In genomic region chr7:100019908-100020307, GRCh38 we compare ENCODE assay signal across 20 cellular contexts. TPM values are rescaled to one million over a fixed set of nuclear protein-coding genes. Genes with fewer than 3 reads are reported as not detected.
DNase-seq lines count a peak whose midpoint lies in the region; ATAC-seq and TF ChIP-seq lines count a peak whose summit lies in the region.
"Had no signal": no experiment of that assay in that cellular context is flagged by ENCODE, and none has a peak within 500 bp of the region (broad histone marks: within the 10 kb centered on the region; RNA-seq: fewer than 3 reads in every experiment).

No MANE protein-coding gene starts in this region.

- H3K36me3 Mint-ChIP-seq in activated CD4-positive, alpha-beta memory T cell treated with anti-CD3 and anti-CD28 coated beads for 36 hours: peaks cover 33% of the 10 kb centered on the region
- peaks cover 47% of the 10 kb centered on the region for H3K36me3 Mint-ChIP-seq in activated CD4-positive, alpha-beta memory T cell treated with anti-CD3 and anti-CD28 coated beads, Interleukin-2, amount 10 ng/mL, durations not matched to agents 7 days and 5 days (ENCODE audit: low read depth)
- peaks cover 52% of the 10 kb centered on the region for H3K36me3 Mint-ChIP-seq in effector memory CD8-positive, alpha-beta T cell (ENCODE audit: insufficient read depth)
- peaks cover 26% of the 10 kb centered on the region for H3K36me3 Mint-ChIP-seq in osteocyte (ENCODE audit: unreplicated experiment)

- no peaks in the 10 kb centered on the region for H3K9me3 Mint-ChIP-seq in activated CD4-positive, alpha-beta memory T cell treated with anti-CD3 and anti-CD28 coated beads for 36 hours
- no peaks in the 10 kb centered on the region for H3K9me3 Mint-ChIP-seq in activated CD4-positive, alpha-beta memory T cell treated with anti-CD3 and anti-CD28 coated beads, Interleukin-2, amount 10 ng/mL, durations not matched to agents 7 days and 5 days
- no peaks in the 10 kb centered on the region for H3K9me3 Mint-ChIP-seq in effector memory CD8-positive, alpha-beta T cell
- no peaks in the 10 kb centered on the region for H3K9me3 Mint-ChIP-seq in osteocyte (ENCODE audit: unreplicated experiment)
- H3K9me3 Mint-ChIP-seq: nephron had no signal

- H3K27ac ChIP-seq in SK-N-MC: no peak overlapping the region
- no peak overlapping the region for H3K27ac ChIP-seq in aorta (ENCODE audit: low read depth in 1 of 2, low read length in 2 of 2)
- H3K27ac ChIP-seq: brain microvascular endothelial cell, left ventricle myocardium inferior had no signal

- H3K4me3 ChIP-seq in SK-N-MC (no peak overlapping the region), aorta (ENCODE audit: low read length in 2 of 2) (no peak overlapping the region)
- H3K4me3 ChIP-seq: left ventricle myocardium inferior, MG63 had no signal

- intact Hi-C loops in activated CD4-positive, alpha-beta memory T cell treated with anti-CD3 and anti-CD28 coated beads for 36 hours (cut with micrococcal nuclease): loop anchor here (10.0 kb wide), 1 partner anchor 515 kb away; the partner anchor contains the start of genes ZKSCAN5 and ZNF394
- intact Hi-C loops in aorta (cut with DNase I): no loop called here

- H3K36me3 ChIP-seq in SK-N-MC (ENCODE audit: insufficient read depth, low read length) (peaks cover 45% of the 10 kb centered on the region), aorta (ENCODE audit: control insufficient read depth in 1 of 2, insufficient read depth in 2 of 2, low read length in 1 of 2) (peaks cover 4 to 8% of the 10 kb centered on the region in 2 donors)

- no peak for ATAC-seq in effector memory CD8-positive, alpha-beta T cell (replicated peaks)
- peak; percentile 53 for ATAC-seq in stimulated activated naive CD8-positive, alpha-beta T cell treated with anti-CD3 and anti-CD28 coated beads, Interleukin-15, Interleukin-2, amounts not matched to agents 100 U/mL and 50 U/mL, for 24 hours
- no peak for ATAC-seq in HG02588 (IDR thresholded peaks at IDR 0.05; ENCODE audit: unreplicated experiment)
- no peak for ATAC-seq in aorta (ENCODE audit: low FRiP score)

- TF ChIP-seq CTCF in osteocyte (IDR thresholded peaks at IDR 0.05): no peak

- 85 to 86% methylated on average over 7 of the region's 7 CpGs for WGBS in aorta, 2 donors

- peaks cover 66% of the 10 kb centered on the region for H3K4me1 Mint-ChIP-seq in activated CD4-positive, alpha-beta memory T cell treated with anti-CD3 and anti-CD28 coated beads for 36 hours (ENCODE audit: low read depth)
- H3K4me1 Mint-ChIP-seq in activated CD4-positive, alpha-beta memory T cell treated with anti-CD3 and anti-CD28 coated beads, Interleukin-2, amount 10 ng/mL, durations not matched to agents 7 days and 5 days: peaks cover 47% of the 10 kb centered on the region
- H3K4me1 Mint-ChIP-seq in effector memory CD8-positive, alpha-beta T cell (ENCODE audit: low read depth in 2 of 2): peaks cover 25 to 36% of the 10 kb centered on the region in 2 donors
- H3K4me1 Mint-ChIP-seq in osteocyte (ENCODE audit: unreplicated experiment): peaks cover 23% of the 10 kb centered on the region

- POLR2A ChIA-PET in activated CD4-positive, alpha-beta memory T cell treated with anti-CD3 and anti-CD28 coated beads for 36 hours (lab: Charles Lee): no interaction called here
- POLR2A ChIA-PET in activated CD4-positive, alpha-beta memory T cell treated with anti-CD3 and anti-CD28 coated beads, Interleukin-2, amount 10 ng/mL, durations not matched to agents 7 days and 5 days (lab: Charles Lee): interaction anchor here (1.1 kb wide), 1 partner anchor 34 kb away, joined by 3 read pairs; no protein-coding TSS in a partner anchor

- H3K27ac Mint-ChIP-seq in activated CD4-positive, alpha-beta memory T cell treated with anti-CD3 and anti-CD28 coated beads for 36 hours: peak overlapping the region; percentile 35
- no peak overlapping the region for H3K27ac Mint-ChIP-seq in activated CD4-positive, alpha-beta memory T cell treated with anti-CD3 and anti-CD28 coated beads, Interleukin-2, amount 10 ng/mL, durations not matched to agents 7 days and 5 days
- H3K27ac Mint-ChIP-seq in effector memory CD8-positive, alpha-beta T cell: peak overlapping the region; percentile 3 to 26
- no peak overlapping the region for H3K27ac Mint-ChIP-seq in osteocyte (ENCODE audit: unreplicated experiment)

- peak; percentile 28 for DNase-seq in activated CD4-positive, alpha-beta memory T cell treated with anti-CD3 and anti-CD28 coated beads for 36 hours
- DNase-seq in activated CD4-positive, alpha-beta memory T cell treated with anti-CD3 and anti-CD28 coated beads, Interleukin-2, amount 10 ng/mL, durations not matched to agents 7 days and 5 days: no peak
- DNase-seq in SK-N-MC (ENCODE audit: low read depth, low spot score) (no peak), osteocyte (ENCODE audit: extremely low spot score, unreplicated experiment) (no peak), aorta (no peak)
- DNase-seq in effector memory CD8-positive, alpha-beta T cell: no peak
- DNase-seq in stimulated activated naive CD8-positive, alpha-beta T cell treated with anti-CD3 and anti-CD28 coated beads, Interleukin-15, Interleukin-2, amounts not matched to agents 100 U/mL and 50 U/mL, for 24 hours: no peak
- DNase-seq: ACHN; activated CD4-positive, alpha-beta T cell treated with anti-CD3 and anti-CD28 coated beads for 4 hours; brain microvascular endothelial cell; COR-L47; effector memory CD4-positive, alpha-beta T cell; left ventricle myocardium inferior; MG63; NCI-H2081; retina had no signal

- H3K27me3 Mint-ChIP-seq in activated CD4-positive, alpha-beta memory T cell treated with anti-CD3 and anti-CD28 coated beads for 36 hours: no peaks in the 10 kb centered on the region
- no peaks in the 10 kb centered on the region for H3K27me3 Mint-ChIP-seq in activated CD4-positive, alpha-beta memory T cell treated with anti-CD3 and anti-CD28 coated beads, Interleukin-2, amount 10 ng/mL, durations not matched to agents 7 days and 5 days
- H3K27me3 Mint-ChIP-seq in effector memory CD8-positive, alpha-beta T cell: no peaks in the 10 kb centered on the region
- no peaks in the 10 kb centered on the region for H3K27me3 Mint-ChIP-seq in osteocyte (ENCODE audit: unreplicated experiment)

- H3K27me3 ChIP-seq in aorta (ENCODE audit: control insufficient read depth in 1 of 2, insufficient read depth in 2 of 2, low read length in 1 of 2): no peaks in the 10 kb centered on the region
- H3K27me3 ChIP-seq: brain microvascular endothelial cell, MG63 had no signal

- peak overlapping the region; percentile 32 for H3K9ac ChIP-seq in SK-N-MC (ENCODE audit: insufficient read length)

- H3K4me1 ChIP-seq in aorta (ENCODE audit: control insufficient read depth in 1 of 2, insufficient read depth in 2 of 2, low read length in 2 of 2): peaks cover 0 to 6% of the 10 kb centered on the region in 2 donors

- H3K4me3 Mint-ChIP-seq in activated CD4-positive, alpha-beta memory T cell treated with anti-CD3 and anti-CD28 coated beads for 36 hours: no peak overlapping the region
- no peak overlapping the region for H3K4me3 Mint-ChIP-seq in activated CD4-positive, alpha-beta memory T cell treated with anti-CD3 and anti-CD28 coated beads, Interleukin-2, amount 10 ng/mL, durations not matched to agents 7 days and 5 days
- no peak overlapping the region for H3K4me3 Mint-ChIP-seq in effector memory CD8-positive, alpha-beta T cell
- no peak overlapping the region for H3K4me3 Mint-ChIP-seq in osteocyte (ENCODE audit: unreplicated experiment)

- CTCF ChIA-PET in activated CD4-positive, alpha-beta memory T cell treated with anti-CD3 and anti-CD28 coated beads for 36 hours (lab: Charles Lee): interaction anchor here (1.4 kb wide), 1 partner anchor 40 kb away, joined by 4 read pairs; no protein-coding TSS in a partner anchor
- CTCF ChIA-PET in activated CD4-positive, alpha-beta memory T cell treated with anti-CD3 and anti-CD28 coated beads, Interleukin-2, amount 10 ng/mL, durations not matched to agents 7 days and 5 days (lab: Charles Lee): interaction anchor here (1.1 kb wide), 1 partner anchor 62 kb away, joined by 4 read pairs; no protein-coding TSS in a partner anchor

- no peaks in the 10 kb centered on the region for H3K9me3 ChIP-seq in SK-N-MC (ENCODE audit: low read depth, low read length)
- no peaks in the 10 kb centered on the region for H3K9me3 ChIP-seq in aorta (ENCODE audit: control insufficient read depth, low read length)
- H3K9me3 ChIP-seq: left ventricle myocardium inferior, MG63 had no signal

RNA-seq across cellular contexts. Expression of gene ZKSCAN1, which starts 4.5 kb away (rescaled TPM):
- total RNA-seq in activated CD4-positive, alpha-beta memory T cell treated with anti-CD3 and anti-CD28 coated beads for 36 hours: 10 to 100 TPM; 49.1 to 50.6 TPM
- total RNA-seq in activated CD4-positive, alpha-beta memory T cell treated with anti-CD3 and anti-CD28 coated beads, Interleukin-2, amount 10 ng/mL, durations not matched to agents 7 days and 5 days: 10 to 100 TPM; 63.1 to 65.5 TPM
- total RNA-seq in osteocyte (84.1 and 90.4 TPM in 2 replicates), aorta (10 to 100 TPM; 57.9 to 80.9 TPM)
- polyA plus RNA-seq in aorta: 10 to 100 TPM in 1 of 2 donors, 1 to 10 TPM in 1; 6.5 to 15.3 TPM

RNA-seq across cellular contexts. Expression of gene ZSCAN21, which starts 29.7 kb away (rescaled TPM):
- 1 to 10 TPM; 6.2 TPM for total RNA-seq in activated CD4-positive, alpha-beta memory T cell treated with anti-CD3 and anti-CD28 coated beads for 36 hours
- 1 to 10 TPM; 6.9 TPM for total RNA-seq in activated CD4-positive, alpha-beta memory T cell treated with anti-CD3 and anti-CD28 coated beads, Interleukin-2, amount 10 ng/mL, durations not matched to agents 7 days and 5 days
- total RNA-seq in osteocyte (13.9 and 14.6 TPM in 2 replicates), aorta (10 to 100 TPM in 1 of 2 donors, 1 to 10 TPM in 1; 7.9 to 10.7 TPM)
- 10 to 100 TPM in 1 of 2 donors, 1 to 10 TPM in 1; 7.0 to 10.3 TPM for polyA plus RNA-seq in aorta

RNA-seq across cellular contexts. Expression of gene AZGP1, which starts 44.1 kb away (rescaled TPM):
- total RNA-seq in activated CD4-positive, alpha-beta memory T cell treated with anti-CD3 and anti-CD28 coated beads for 36 hours: not detected
- total RNA-seq in activated CD4-positive, alpha-beta memory T cell treated with anti-CD3 and anti-CD28 coated beads, Interleukin-2, amount 10 ng/mL, durations not matched to agents 7 days and 5 days: not detected
- total RNA-seq in osteocyte (not detected in 2 replicates), aorta (1 to 10 TPM in 1 of 2 donors, under 1 TPM in 1; 0.63 to 1.3 TPM)
- polyA plus RNA-seq in aorta: 1 to 10 TPM in 1 of 2 donors, under 1 TPM in 1; 0.13 to 3.5 TPM
- total RNA-seq: HT1080; T-helper 1 cell treated with Interleukin-12 subunit alpha and Interleukin-12 subunit beta and Interleukin-4 antibody, amounts not matched to agents 30 ng/mL and 1 ng/mL, for 36 hours had no signal

Comparison
In these comparisons a context has a peak if more than half of its experiments do, and no peak if none do; other contexts are left out.
1. H3K27ac Mint-ChIP-seq: peak in activated CD4-positive, alpha-beta memory T cell treated with anti-CD3 and anti-CD28 coated beads for 36 hours (single experiment) and effector memory CD8-positive, alpha-beta T cell (2 of 2); none in activated CD4-positive, alpha-beta memory T cell treated with anti-CD3 and anti-CD28 coated beads, Interleukin-2, amount 10 ng/mL, durations not matched to agents 7 days and 5 days (single experiment) and osteocyte (single experiment).